Comparison of ENCODE assay signal across 8 cellular contexts in the genomic region with DNA sequence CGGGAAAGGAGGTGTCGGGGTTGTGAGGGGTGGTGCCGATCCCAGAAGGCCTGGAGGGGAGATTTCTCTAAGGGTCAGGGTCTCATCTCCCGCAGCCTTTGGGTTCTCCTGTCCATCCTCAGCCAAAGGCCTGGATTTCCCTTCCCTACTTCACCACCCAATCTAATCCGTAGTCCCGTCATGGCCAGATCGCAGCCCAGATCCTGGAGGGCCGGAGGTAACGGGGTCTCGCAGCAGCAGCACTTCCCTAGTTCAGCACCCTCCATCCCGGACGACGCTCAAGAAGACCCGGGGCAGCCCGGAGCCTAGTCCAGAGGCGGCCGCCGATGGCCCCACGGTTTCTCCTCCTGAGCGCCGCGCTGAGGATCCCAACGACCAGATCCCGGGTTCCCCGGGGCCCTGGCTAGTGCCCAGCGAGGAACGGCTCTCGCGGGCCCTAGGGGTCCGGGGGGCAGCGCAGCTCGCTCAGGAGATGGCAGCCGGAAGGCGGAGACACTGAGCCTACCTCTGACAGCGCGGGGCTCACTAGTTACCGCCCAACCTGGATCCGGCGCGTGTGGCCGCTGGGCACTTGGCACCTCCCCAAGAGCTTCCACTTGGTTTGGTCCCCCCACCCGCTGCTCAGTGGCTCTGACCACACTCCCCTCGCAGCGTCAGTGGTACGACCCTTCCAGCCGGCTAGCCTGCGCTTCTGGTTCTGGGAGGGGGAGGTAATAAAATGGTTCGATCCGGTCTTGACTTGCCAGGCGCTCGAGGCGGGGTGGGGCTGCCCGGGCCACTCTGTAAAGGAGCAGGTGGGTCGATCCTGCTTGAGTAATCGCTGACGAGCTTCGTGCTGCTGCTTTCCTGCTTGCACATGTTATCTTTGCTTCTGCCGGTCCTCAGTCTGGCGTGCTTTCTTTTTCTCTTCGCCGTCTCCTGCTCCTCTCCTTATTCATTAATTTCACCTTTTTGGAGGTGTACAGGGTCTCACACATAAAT.
DNase-seq lines count a peak whose midpoint lies in the region; ATAC-seq and TF ChIP-seq lines count a peak whose summit lies in the region.

No MANE protein-coding gene starts in this region.

- H3K4me3 ChIP-seq in cardiac fibroblast (replicated peaks in 1 of 2; ENCODE audit: low read depth in 2 of 2, low read length in 2 of 2), result peak overlapping the region; percentile 22 to 49

- no peak for TF ChIP-seq CTCF in cardiac fibroblast (IDR thresholded peaks at IDR 0.05; ENCODE audit: low read depth, low read length)

- ATAC-seq in GM21723 (IDR thresholded peaks at IDR 0.05; ENCODE audit: unreplicated experiment) (peak; percentile 35), GM19035 (IDR thresholded peaks at IDR 0.05; ENCODE audit: unreplicated experiment) (no peak)

- DNase-seq in C1 segment of cervical spinal cord (lab: John Stamatoyannopoulos, UW) (peak in 13 of 14 donors; percentile 2 to 92 (median 48)), NCI-H1436 treated with DMSO at 0.1 percent for 48 hours (lab: John Stamatoyannopoulos, UW) (peak; percentile 59), cardiac fibroblast (ENCODE audit: low read depth in 2 of 2) (peak; percentile 72 to 74), islet precursor cell (peak; percentile 86)
- DNase-seq in activated CD4-positive, CD25-positive, alpha-beta regulatory T cell (lab: John Stamatoyannopoulos, UW), result peak; percentile 25 to 61 (median 46)
- peak; percentile 37 to 47 for DNase-seq in stimulated activated CD4-positive, alpha-beta T cell treated with anti-CD3 and anti-CD28 coated beads, Interleukin-15, amount 100 ng/mL, for 1 hour (ENCODE audit: low read depth in 1 of 2, low spot score in 1 of 2)
